Comparison of ENCODE assay signal across 32 cellular contexts in genomic region chr6:54629132-54629531, GRCh38.
"Had no signal": no experiment of that assay in that cellular context is flagged by ENCODE, and none has a peak within 500 bp of the region (broad histone marks: within the 10 kb centered on the region; RNA-seq: fewer than 3 reads in every experiment).

No MANE protein-coding gene starts in this region.

- H3K4me3 ChIP-seq: adrenal gland, body of pancreas, breast epithelium had no signal

- H3K27ac ChIP-seq: adrenal gland, body of pancreas, brain microvascular endothelial cell, breast epithelium, VCaP had no signal

- H3K4me1 ChIP-seq: adrenal gland, breast epithelium had no signal

- ATAC-seq: activated CD8-positive, alpha-beta T cell treated with anti-CD3 and anti-CD28 coated beads for 36 hours; activated naive CD4-positive, alpha-beta T cell treated with anti-CD3 and anti-CD28 coated beads, Interleukin-2, amount 50 U/mL, for 72 hours; activated T-cell treated with anti-CD3 and anti-CD28 coated beads, Interleukin-2, amount 50 U/mL, for 4 hours; activated T-cell treated with anti-CD3 and anti-CD28 coated beads, Interleukin-2, amount 50 U/mL, for 72 hours; activated T-helper 17 cell treated with anti-CD3 and anti-CD28 coated beads, Interleukin-2, amount 50 U/mL, for 72 hours; body of pancreas had no signal

- DNase-seq: activated B cell treated with CpG ODN at 0.5 μM for 24 hours; activated CD4-positive, alpha-beta memory T cell treated with anti-CD3 and anti-CD28 coated beads for 36 hours; activated CD4-positive, alpha-beta T cell treated with anti-CD3 and anti-CD28 coated beads for 4 hours; activated CD4-positive, alpha-beta T cell treated with anti-CD3 and anti-CD28 coated beads, Interleukin-2, amount 10 ng/mL, durations not matched to agents 24 days and 14 days; activated CD4-positive, alpha-beta T cell treated with anti-CD3 and anti-CD28 coated beads, Interleukin-2, amount 50 U/mL, for 1 hour; activated CD4-positive, alpha-beta T cell treated with anti-CD3 and anti-CD28 coated beads, Interleukin-2, amount 50 U/mL, for 4 hours; activated CD4-positive, CD25-positive, alpha-beta regulatory T cell treated with anti-CD3 and anti-CD28 coated beads, Interleukin-2, amount 50 U/mL, for 72 hours; activated CD8-positive, alpha-beta memory T cell treated with anti-CD3 and anti-CD28 coated beads, Interleukin-2, amount 50 U/mL, for 4 hours; activated CD8-positive, alpha-beta T cell treated with anti-CD3 and anti-CD28 coated beads for 36 hours; activated effector memory CD4-positive, alpha-beta T cell treated with anti-CD3 and anti-CD28 coated beads, Interleukin-2, amount 50 U/mL, for 16 hours; activated gamma-delta T cell treated with Interleukin-2 at 50 U/mL for 16 hours; activated naive CD4-positive, alpha-beta T cell; activated naive CD4-positive, alpha-beta T cell treated with anti-CD3 and anti-CD28 coated beads for 36 hours; activated naive CD4-positive, alpha-beta T cell treated with anti-CD3 and anti-CD28 coated beads, Interleukin-2, amount 50 U/mL, for 16 hours; activated naive CD8-positive, alpha-beta T cell treated with anti-CD3 and anti-CD28 coated beads for 36 hours; activated T-cell treated with anti-CD3 and anti-CD28 coated beads for 4 hours; activated T-cell treated with anti-CD3 and anti-CD28 coated beads, Interleukin-2, amount 50 U/mL, for 1 hour; activated T-cell treated with anti-CD3 and anti-CD28 coated beads, Interleukin-2, amount 50 U/mL, for 4 hours; activated T-cell treated with anti-CD3 and anti-CD28 coated beads, Interleukin-2, amount 50 U/mL, for 72 hours; adrenal gland; amniotic stem cell; aorta; body of pancreas; brain microvascular endothelial cell; central memory CD4-positive, alpha-beta T cell; T-helper 1 cell; T-helper 2 cell; T-helper 9 cell had no signal

- H3K36me3 ChIP-seq: adrenal gland, brain microvascular endothelial cell, breast epithelium had no signal

- H3K27me3 ChIP-seq: adrenal gland, body of pancreas, brain microvascular endothelial cell, breast epithelium had no signal

- H3K9me3 ChIP-seq: adrenal gland, body of pancreas, breast epithelium had no signal
